1 cellular context compared by ENCODE assay signal in genomic region chr19:54102421-54103169, GRCh38.
TF ChIP-seq lines count a peak whose summit lies in the region.

NDUFA3 (plus strand) TSS chr19:54102855; CDS start chr19:54102879, 24 bp downstream.

TF ChIP-seq in WTC11, 78 proteins besides CTCF, POLR2A, EP300 and RAD21 (continued from another document):
- peak; percentile 32; the same call in 1 of the 2 replicates for TF ChIP-seq MAX (CRISPR knock-in tag; IDR thresholded peaks at IDR 0.05)
- no peak for TF ChIP-seq RORB (CRISPR knock-in tag; IDR thresholded peaks at IDR 0.05)
- TF ChIP-seq IRF1 (CRISPR knock-in tag; IDR thresholded peaks at IDR 0.05): peak; percentile 67; the same call in 1 of the 2 replicates
- TF ChIP-seq PRRX2 (CRISPR knock-in tag; IDR thresholded peaks at IDR 0.05): no peak
- no peak for TF ChIP-seq ATF3 (CRISPR knock-in tag; conservative IDR thresholded peaks at IDR 0.05)
- TF ChIP-seq NFE2L1 (CRISPR knock-in tag; IDR thresholded peaks at IDR 0.05): peak; percentile 87
- peak; percentile 93 for TF ChIP-seq FOXP1 (CRISPR knock-in tag; IDR thresholded peaks at IDR 0.05; ENCODE audit: borderline replicate concordance)
- no peak for TF ChIP-seq STAT6 (CRISPR knock-in tag; conservative IDR thresholded peaks at IDR 0.05; ENCODE audit: low read depth)
- TF ChIP-seq NFYB (CRISPR knock-in tag; conservative IDR thresholded peaks at IDR 0.05; ENCODE audit: low read depth): no peak
- TF ChIP-seq CREM (CRISPR knock-in tag; IDR thresholded peaks at IDR 0.05): 0 out of 2 replicates have a peak, but pooled peaks have one; percentile 52
- peak; percentile 70; the same call in 1 of the 2 replicates for TF ChIP-seq FOXP4 (CRISPR knock-in tag; IDR thresholded peaks at IDR 0.05)
- TF ChIP-seq RELA (CRISPR knock-in tag; IDR thresholded peaks at IDR 0.05; ENCODE audit: borderline replicate concordance): 0 out of 2 replicates have a peak, but pooled peaks have one; percentile 74
- TF ChIP-seq FOXK1 (CRISPR knock-in tag; IDR thresholded peaks at IDR 0.05): peak; percentile 86
- TF ChIP-seq AFF4 (CRISPR knock-in tag; IDR thresholded peaks at IDR 0.05; ENCODE audit: borderline replicate concordance): 0 out of 2 replicates have a peak, but pooled peaks have one; percentile 20
- no peak for TF ChIP-seq ZNF423 (CRISPR knock-in tag; IDR thresholded peaks at IDR 0.05)
- TF ChIP-seq GABPB1 (CRISPR knock-in tag; IDR thresholded peaks at IDR 0.05): 0 out of 2 replicates have a peak, but pooled peaks have one; percentile 30
- TF ChIP-seq E2F5 (CRISPR knock-in tag; IDR thresholded peaks at IDR 0.05): peak; percentile 87; the same call in 1 of the 2 replicates
- TF ChIP-seq SMAD3 (CRISPR knock-in tag; IDR thresholded peaks at IDR 0.05; ENCODE audit: borderline replicate concordance): peak; percentile 85
- TF ChIP-seq PRDM15 (CRISPR knock-in tag; IDR thresholded peaks at IDR 0.05): peak; percentile 27; the same call in 1 of the 2 replicates
- TF ChIP-seq ZBTB43 (CRISPR knock-in tag; IDR thresholded peaks at IDR 0.05): peak; percentile 70; the same call in 1 of the 2 replicates
- TF ChIP-seq NR3C1 (CRISPR knock-in tag; conservative IDR thresholded peaks at IDR 0.05; ENCODE audit: low read depth): no peak
- TF ChIP-seq SP1 (CRISPR knock-in tag; conservative IDR thresholded peaks at IDR 0.05): peak; percentile 83
- TF ChIP-seq KAT7 (CRISPR knock-in tag; IDR thresholded peaks at IDR 0.05; ENCODE audit: borderline replicate concordance): no peak
- TF ChIP-seq USF2 (CRISPR knock-in tag; IDR thresholded peaks at IDR 0.05): 0 out of 2 replicates have a peak, but pooled peaks have one; percentile 30
- no peak; the same call in 1 of the 2 replicates for TF ChIP-seq ETV6 (CRISPR knock-in tag; IDR thresholded peaks at IDR 0.05)
